Comparison of ENCODE assay signal across 5 cellular contexts in the genomic region with DNA sequence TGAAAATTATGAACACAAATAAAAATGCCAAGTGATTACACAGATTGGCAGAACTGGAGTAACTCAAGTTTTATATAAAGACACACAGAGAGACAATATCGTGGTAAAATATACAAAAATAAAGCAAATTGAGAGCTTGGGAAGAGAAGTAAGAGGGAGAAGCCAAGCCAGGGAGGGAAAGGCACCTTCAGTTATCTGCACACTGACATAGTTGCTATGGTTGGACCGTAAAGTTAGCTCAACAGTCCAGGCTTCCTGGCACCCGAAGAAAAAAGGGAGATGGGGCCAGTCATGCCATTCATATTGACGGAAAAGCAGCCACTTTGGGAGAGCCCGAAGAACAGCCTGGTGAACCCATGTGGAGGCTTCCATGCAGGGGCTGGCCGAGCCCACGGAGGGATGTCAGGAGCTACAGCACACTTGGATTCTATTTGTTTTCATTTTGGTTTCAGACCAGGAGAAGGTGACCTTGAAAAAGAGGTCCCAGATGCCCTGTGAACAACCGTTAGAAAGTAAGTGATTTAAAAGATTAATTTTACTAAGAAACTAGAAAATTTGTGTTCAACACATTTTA.
A peak's percentile ranks its signal among the peaks of the same experiment; 100 is the strongest.
DNase-seq lines count a peak whose midpoint lies in the region; ATAC-seq and TF ChIP-seq lines count a peak whose summit lies in the region.
"Not testable (repeated sequence)": the region's sequence is repeated elsewhere in the genome, so short reads cannot be mapped to it uniquely, and the experiment has no call there.

No MANE protein-coding gene starts in this region.

- peaks cover 15% of the 10 kb centered on the region for H3K4me1 ChIP-seq in smooth muscle cell (ENCODE audit: low read depth)

- not testable (repeated sequence) for H2AFZ ChIP-seq in smooth muscle cell (ENCODE audit: low read depth)

- peak; percentile 61 for ATAC-seq in Right ventricle myocardium superior (ENCODE audit: poor library complexity)
- peak; percentile 62 for ATAC-seq in left ventricle myocardium superior
- not testable (repeated sequence) for ATAC-seq in left lobe of liver

- not testable (repeated sequence) for H3F3A ChIP-seq in smooth muscle cell (ENCODE audit: low read depth)

- not testable (repeated sequence) for H3K4me3 ChIP-seq in smooth muscle cell

- TF ChIP-seq CTCF in smooth muscle cell (IDR thresholded peaks at IDR 0.05; ENCODE audit: borderline replicate concordance, insufficient read depth, poor library complexity, severe bottlenecking), result not testable (repeated sequence)

- not testable (repeated sequence) for H3K9ac ChIP-seq in smooth muscle cell (ENCODE audit: low read depth)

- not testable (repeated sequence) for H3K9me3 ChIP-seq in smooth muscle cell (replicated peaks; ENCODE audit: low read depth)

- not testable (repeated sequence) for H3K79me2 ChIP-seq in smooth muscle cell (ENCODE audit: low read depth)

- H3K4me2 ChIP-seq in smooth muscle cell, result not testable (repeated sequence)

- not testable (repeated sequence) for H4K20me1 ChIP-seq in smooth muscle cell (ENCODE audit: low read depth)

- not testable (repeated sequence) for H3K36me3 ChIP-seq in smooth muscle cell (ENCODE audit: low read depth)

- DNase-seq in activated CD8-positive, alpha-beta memory T cell treated with anti-CD3 and anti-CD28 coated beads for 24 hours, result peak; percentile 35
- DNase-seq in Right ventricle myocardium superior; left ventricle myocardium superior; smooth muscle cell (lab: John Stamatoyannopoulos, UW; ENCODE audit: unreplicated experiment): not testable (repeated sequence)
- DNase-seq in left lobe of liver (ENCODE audit: low spot score), result peak; percentile 14

- peak overlapping the region; percentile 71 for H3K27ac ChIP-seq in smooth muscle cell (ENCODE audit: low read depth)

- intact Hi-C loops in Right ventricle myocardium superior (cut with DNase I); left ventricle myocardium superior (cut with micrococcal nuclease): not testable (repeated sequence)

- not testable (repeated sequence) for H3K27me3 ChIP-seq in smooth muscle cell (ENCODE audit: low read depth)

- WGBS in smooth muscle cell (ENCODE audit: low lambda C conversion rate), result 94% methylated on average over 8 of the region's 8 CpGs
